Comparison of ENCODE assay signal across 8 cellular contexts in genomic region chr7:39624935-39625694, GRCh38. TPM values are rescaled to one million over a fixed set of nuclear protein-coding genes. Genes with fewer than 3 reads are reported as not detected.
DNase-seq lines count a peak whose midpoint lies in the region; ATAC-seq and TF ChIP-seq lines count a peak whose summit lies in the region.

No MANE protein-coding gene starts in this region.

- H3K27me3 ChIP-seq in BLaER1 (no peaks in the 10 kb centered on the region), HUES64 (ENCODE audit: insufficient read depth, low read length) (no peaks in the 10 kb centered on the region), mesendoderm (ENCODE audit: insufficient read depth, low read length, poor library complexity) (no peaks in the 10 kb centered on the region)

- DNase-seq in mesendoderm, result no peak
- DNase-seq in stimulated activated naive CD4-positive, alpha-beta T cell treated with Interleukin-2 at 50 U/mL for 16 hours (lab: John Stamatoyannopoulos, UW), result no peak
- DNase-seq in central memory CD4-positive, alpha-beta T cell, result no peak

- H3K9ac ChIP-seq in BLaER1 (0 out of 2 replicates have a peak overlapping the region, but pooled peaks have one; percentile 26), HUES64 (ENCODE audit: low read depth, low read length) (no peak overlapping the region), mesendoderm (ENCODE audit: low read length) (peak overlapping the region; percentile 46)

- no peak overlapping the region for H4K8ac ChIP-seq in mesendoderm (ENCODE audit: low read depth, low read length)

- ATAC-seq in esophagus mucosa (no peak), HG03039 (IDR thresholded peaks at IDR 0.05; ENCODE audit: unreplicated experiment) (no peak)

- peak overlapping the region; percentile 29 for H3K56ac ChIP-seq in mesendoderm (ENCODE audit: low read length)

- no peak overlapping the region for H2AK5ac ChIP-seq in mesendoderm (ENCODE audit: low read length)

- peak overlapping the region; percentile 96 for H3K4me3 ChIP-seq in BLaER1
- peak overlapping the region; percentile 95 for H3K4me3 ChIP-seq in HUES64 (ENCODE audit: low read length)
- H3K4me3 ChIP-seq in mesendoderm (ENCODE audit: low read length), result no peak overlapping the region

- H3K23ac ChIP-seq in mesendoderm (ENCODE audit: low read length), result no peak overlapping the region

- peaks cover 0 to 5% (median 3%) of the 10 kb centered on the region in 5 experiments for H3K9me3 Mint-ChIP-seq in brain

- peaks cover 7% of the 10 kb centered on the region for H3K27me3 Mint-ChIP-seq in brain

- H2BK5ac ChIP-seq in mesendoderm (ENCODE audit: low read length), result no peak overlapping the region

- H3K9me3 ChIP-seq in BLaER1, result peaks cover 4% of the 10 kb centered on the region
- no peaks in the 10 kb centered on the region for H3K9me3 ChIP-seq in HUES64 (ENCODE audit: insufficient read depth, low read depth, low read length)

- H2BK15ac ChIP-seq in mesendoderm (replicated peaks; ENCODE audit: low read depth), result no peak overlapping the region

- peaks cover 37% of the 10 kb centered on the region for H3K79me2 ChIP-seq in mesendoderm (ENCODE audit: control insufficient read depth, insufficient read depth, low read length)

- H3K79me1 ChIP-seq in mesendoderm (ENCODE audit: low read length), result peaks cover 5% of the 10 kb centered on the region

- H3K36me3 ChIP-seq in BLaER1, result peaks cover 17% of the 10 kb centered on the region; the same call in 1 of the 2 replicates
- peaks cover 3% of the 10 kb centered on the region; the same call in 1 of the 2 replicates for H3K36me3 ChIP-seq in HUES64 (ENCODE audit: insufficient read depth, low read length)
- no peaks in the 10 kb centered on the region for H3K36me3 ChIP-seq in mesendoderm (ENCODE audit: control insufficient read depth, insufficient read depth, low read length)

- H3K27ac Mint-ChIP-seq in brain, result peak overlapping the region; percentile 7 to 98 (median 96)

- H3K4me3 Mint-ChIP-seq in brain, result peak overlapping the region; percentile 91 to 98 (median 96)

- peaks cover 42% of the 10 kb centered on the region for H4K20me1 ChIP-seq in BLaER1

- H3K4me2 ChIP-seq in BLaER1 (peak overlapping the region; percentile 99), mesendoderm (ENCODE audit: low read length) (peak overlapping the region; percentile 14)

- H2BK120ac ChIP-seq in mesendoderm (ENCODE audit: low read depth, low read length), result no peak overlapping the region

- 63% methylated on average over 3 of the region's 5 CpGs for WGBS in HUES64
- no CpG with 5 or more reads among the region's 5 CpGs for WGBS in mesendoderm (ENCODE audit: extremely low coverage, insufficient coverage, low lambda C conversion rate)

- H3K4me1 Mint-ChIP-seq in brain, result peaks cover 58% of the 10 kb centered on the region

- H3K27ac ChIP-seq in BLaER1, result no peak overlapping the region
- no peak overlapping the region for H3K27ac ChIP-seq in HUES64 (ENCODE audit: low read depth, low read length)
- no peak overlapping the region for H3K27ac ChIP-seq in mesendoderm (ENCODE audit: low read depth, low read length)

- TF ChIP-seq CTCF in brain (conservative IDR thresholded peaks at IDR 0.05), result no peak

- peaks cover 18% of the 10 kb centered on the region for H3K36me3 Mint-ChIP-seq in brain

- no peak overlapping the region for H3K4ac ChIP-seq in mesendoderm (ENCODE audit: low read depth, low read length)

- no peak overlapping the region for H3K18ac ChIP-seq in mesendoderm (ENCODE audit: low read length)

- peaks cover 36% of the 10 kb centered on the region for H3K4me1 ChIP-seq in BLaER1
- peaks cover 40% of the 10 kb centered on the region for H3K4me1 ChIP-seq in HUES64 (ENCODE audit: insufficient read depth, low read length)
- H3K4me1 ChIP-seq in mesendoderm (ENCODE audit: control insufficient read depth, low read depth, low read length), result peaks cover 6% of the 10 kb centered on the region

- H4K5ac ChIP-seq in mesendoderm (ENCODE audit: low read length), result no peak overlapping the region

RNA-seq across cellular contexts. Expression of gene RALA, which starts 1.7 kb away (rescaled TPM):
- 53.2 TPM for polyA plus RNA-seq in HUES64 (2013, experiment 1 of 2)
- polyA plus RNA-seq in HUES64 (2013, experiment 2 of 2), result 53.0 TPM
- 39.1 TPM for polyA plus RNA-seq in brain (ENCODE audit: insufficient read depth, low read depth, low replicate concordance)
- 73.1 TPM for polyA plus RNA-seq in mesendoderm (2013, experiment 1 of 2)
- 72.8 TPM for polyA plus RNA-seq in mesendoderm (2013, experiment 2 of 2)
- total RNA-seq in esophagus mucosa, result 48.2 TPM

RNA-seq across cellular contexts. Expression of gene YAE1, which starts 58.9 kb away (rescaled TPM):
- 40.1 TPM for polyA plus RNA-seq in HUES64 (2013, experiment 1 of 2)
- polyA plus RNA-seq in HUES64 (2013, experiment 2 of 2), result 41.5 TPM
- 14.7 TPM for polyA plus RNA-seq in brain (ENCODE audit: insufficient read depth, low read depth, low replicate concordance)
- 39.6 TPM for polyA plus RNA-seq in mesendoderm (2013, experiment 1 of 2)
- polyA plus RNA-seq in mesendoderm (2013, experiment 2 of 2), result 39.2 TPM
- total RNA-seq in esophagus mucosa, result 12.0 TPM
